1 cellular context compared by ENCODE assay signal in genomic region chr9:127773981-127774380, GRCh38.
TF ChIP-seq lines count a peak whose summit lies in the region.

No MANE protein-coding gene starts in this region.

TF ChIP-seq in SK-N-SH, 30 proteins besides CTCF, POLR2A, EP300 and RAD21:
- TF ChIP-seq NRF1 (IDR thresholded peaks at IDR 0.05; ENCODE audit: low read depth, low read length) = no peak
- TF ChIP-seq TEAD4 (IDR thresholded peaks at IDR 0.05; ENCODE audit: borderline replicate concordance, insufficient read depth) = no peak
- no peak for TF ChIP-seq MAX (IDR thresholded peaks at IDR 0.05; ENCODE audit: low read depth)
- no peak for TF ChIP-seq YY1 (IDR thresholded peaks at IDR 0.05; ENCODE audit: low read depth)
- TF ChIP-seq REST (IDR thresholded peaks at IDR 0.05; ENCODE audit: low read depth, low read length) = no peak
- TF ChIP-seq POLR2AphosphoS5 (IDR thresholded peaks at IDR 0.05; ENCODE audit: low read depth, low read length) = no peak
- TF ChIP-seq EZH2phosphoT487 (IDR thresholded peaks at IDR 0.05; ENCODE audit: borderline replicate concordance, low read depth) = no peak
- TF ChIP-seq GATA2 (CRISPR knock-in tag; IDR thresholded peaks at IDR 0.05) = no peak
- no peak for TF ChIP-seq USF1 (IDR thresholded peaks at IDR 0.05; ENCODE audit: borderline replicate concordance, low read depth)
- TF ChIP-seq NFIC (IDR thresholded peaks at IDR 0.05; ENCODE audit: borderline replicate concordance) = no peak
- TF ChIP-seq GABPA (IDR thresholded peaks at IDR 0.05; ENCODE audit: low read depth) = no peak
- no peak for TF ChIP-seq SIN3A (IDR thresholded peaks at IDR 0.05; ENCODE audit: borderline replicate concordance, low read depth, low read length)
